ENCODE assay signal across 33 cellular contexts in the genomic region with DNA sequence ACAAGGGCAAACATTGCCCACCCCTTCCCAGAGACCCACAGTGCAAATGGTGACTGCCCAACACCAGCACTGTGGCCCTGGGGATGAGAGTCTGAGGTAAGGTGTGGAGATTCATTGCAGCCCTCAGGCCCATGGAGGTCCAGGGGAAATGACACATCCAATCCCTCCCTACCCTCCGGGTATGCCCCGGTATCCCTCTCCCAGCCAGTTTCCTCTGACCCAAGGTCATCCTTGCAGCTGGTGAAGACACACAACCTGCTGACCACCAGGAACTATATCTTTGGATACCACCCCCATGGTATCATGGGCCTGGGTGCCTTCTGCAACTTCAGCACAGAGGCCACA.
"Had no signal": no experiment of that assay in that cellular context is flagged by ENCODE, and none has a peak within 500 bp of the region (broad histone marks: within the 10 kb centered on the region; RNA-seq: fewer than 3 reads in every experiment).

No MANE protein-coding gene starts in this region.

- DNase-seq: activated CD8-positive, alpha-beta memory T cell treated with anti-CD3 and anti-CD28 coated beads, Interleukin-2, amount 10 ng/mL, durations not matched to agents 7 days and 5 days; activated CD8-positive, alpha-beta T cell treated with anti-CD3 and anti-CD28 coated beads, Interleukin-2, amount 10 ng/mL, durations not matched to agents 7 days and 5 days; activated naive CD4-positive, alpha-beta T cell; activated T-cell treated with anti-CD3 and anti-CD28 coated beads, Interleukin-2, amount 50 U/mL, for 48 hours; anterior cingulate cortex; cerebellar nuclear complex; effector memory CD8-positive, alpha-beta T cell; erythroblast; gastrocnemius medialis; glutamatergic neuron; islet precursor cell; left cardiac atrium; mammary epithelial cell; naive B cell; nephron progenitor cell; stimulated activated CD4-positive, alpha-beta T cell treated with anti-CD3 and anti-CD28 coated beads, Interleukin-1b, Interleukin-23, amount 100 ng/mL, for 48 hours; stimulated activated CD4-positive, alpha-beta T cell treated with anti-CD3 and anti-CD28 coated beads, Interleukin-4, amount 100 ng/mL, for 4 hours; stimulated activated naive B cell treated with anti-CD40 and anti-IgM and Interleukin-4, amounts not matched to agents 10 μg/mL and 1 μg/mL and 100 μg/mL, for 72 hours; stomach; T-helper 2 cell; tibial artery; upper lobe of right lung had no signal

- H3K36me3 Mint-ChIP-seq: activated CD8-positive, alpha-beta memory T cell treated with anti-CD3 and anti-CD28 coated beads, Interleukin-2, amount 10 ng/mL, durations not matched to agents 7 days and 5 days; activated naive CD4-positive, alpha-beta T cell treated with anti-CD3 and anti-CD28 coated beads, Interleukin-2, amount 50 U/mL, for 72 hours; brain; WTC11 had no signal

- H3K9me3 Mint-ChIP-seq: activated naive CD4-positive, alpha-beta T cell treated with anti-CD3 and anti-CD28 coated beads, Interleukin-2, amount 50 U/mL, for 72 hours; activated T-helper 2 cell treated with anti-CD3 and anti-CD28 coated beads, Interferon-gamma antibody, Interleukin-2, Interleukin-4, amounts not matched to agents 10 μg/mL and 5 μg/mL and 100 μg/mL, durations not matched to agents 14 hours and 24 hours and 36 hours; brain; effector memory CD8-positive, alpha-beta T cell; naive B cell; nephron progenitor cell; stimulated activated naive B cell treated with anti-CD40 and anti-IgM and Interleukin-4, amounts not matched to agents 10 μg/mL and 1 μg/mL and 100 μg/mL, for 72 hours; WTC11 had no signal

- H3K4me3 Mint-ChIP-seq: activated CD8-positive, alpha-beta memory T cell treated with anti-CD3 and anti-CD28 coated beads, Interleukin-2, amount 10 ng/mL, durations not matched to agents 7 days and 5 days; activated CD8-positive, alpha-beta T cell treated with anti-CD3 and anti-CD28 coated beads, Interleukin-2, amount 10 ng/mL, durations not matched to agents 7 days and 5 days; brain; effector memory CD8-positive, alpha-beta T cell; naive B cell; nephron progenitor cell; stimulated activated naive B cell treated with anti-CD40 and anti-IgM and Interleukin-4, amounts not matched to agents 10 μg/mL and 1 μg/mL and 100 μg/mL, for 72 hours; WTC11 had no signal

- H3K9me3 ChIP-seq: gastrocnemius medialis, pancreas, prostate gland, stomach, suprapubic skin, tibial artery, upper lobe of right lung had no signal

- H3K27me3 Mint-ChIP-seq: activated CD8-positive, alpha-beta memory T cell treated with anti-CD3 and anti-CD28 coated beads, Interleukin-2, amount 10 ng/mL, durations not matched to agents 7 days and 5 days; effector memory CD8-positive, alpha-beta T cell; naive B cell; stimulated activated naive B cell treated with anti-CD40 and anti-IgM and Interleukin-4, amounts not matched to agents 10 μg/mL and 1 μg/mL and 100 μg/mL, for 72 hours had no signal

- H2AFZ ChIP-seq: hepatocyte had no signal

- H3K4me3 ChIP-seq: cardiac muscle cell, coronary artery, gastrocnemius medialis, hepatocyte, pancreas, prostate gland, smooth muscle cell, stomach, suprapubic skin, tibial artery, upper lobe of right lung had no signal

- H3K27ac ChIP-seq: cardiac muscle cell, coronary artery, gastrocnemius medialis, hepatocyte, prostate gland, stomach, suprapubic skin, tibial artery, upper lobe of right lung had no signal

- H3K27ac Mint-ChIP-seq: activated CD8-positive, alpha-beta memory T cell treated with anti-CD3 and anti-CD28 coated beads, Interleukin-2, amount 10 ng/mL, durations not matched to agents 7 days and 5 days; activated CD8-positive, alpha-beta T cell treated with anti-CD3 and anti-CD28 coated beads, Interleukin-2, amount 10 ng/mL, durations not matched to agents 7 days and 5 days; activated naive CD4-positive, alpha-beta T cell treated with anti-CD3 and anti-CD28 coated beads, Interleukin-2, amount 50 U/mL, for 72 hours; activated T-helper 2 cell treated with anti-CD3 and anti-CD28 coated beads, Interferon-gamma antibody, Interleukin-2, Interleukin-4, amounts not matched to agents 10 μg/mL and 5 μg/mL and 100 μg/mL, durations not matched to agents 14 hours and 24 hours and 36 hours; effector memory CD8-positive, alpha-beta T cell; naive B cell; nephron progenitor cell; stimulated activated naive B cell treated with anti-CD40 and anti-IgM and Interleukin-4, amounts not matched to agents 10 μg/mL and 1 μg/mL and 100 μg/mL, for 72 hours; WTC11 had no signal

- ATAC-seq: activated CD8-positive, alpha-beta memory T cell treated with anti-CD3 and anti-CD28 coated beads, Interleukin-2, amount 10 ng/mL, durations not matched to agents 7 days and 5 days; activated CD8-positive, alpha-beta T cell treated with anti-CD3 and anti-CD28 coated beads, Interleukin-2, amount 10 ng/mL, durations not matched to agents 7 days and 5 days; activated naive CD4-positive, alpha-beta T cell treated with anti-CD3 and anti-CD28 coated beads, Interleukin-2, amount 50 U/mL, for 72 hours; effector memory CD8-positive, alpha-beta T cell; left cardiac atrium; stimulated activated naive B cell treated with anti-CD40 and anti-IgM and Interleukin-4, amounts not matched to agents 10 μg/mL and 1 μg/mL and 100 μg/mL, for 72 hours; upper lobe of right lung; WTC11 had no signal

- H3K36me3 ChIP-seq: cardiac muscle cell, gastrocnemius medialis, pancreas, prostate gland, suprapubic skin, tibial artery, upper lobe of right lung had no signal

- H3K79me2 ChIP-seq: hepatocyte had no signal

- H3K4me1 ChIP-seq: gastrocnemius medialis, prostate gland, tibial artery, upper lobe of right lung had no signal

- H3K4me2 ChIP-seq: hepatocyte, smooth muscle cell had no signal

- H3K27me3 ChIP-seq: cardiac muscle cell, gastrocnemius medialis, hepatocyte, pancreas, stomach, suprapubic skin, tibial artery, upper lobe of right lung had no signal
